In genomic region chr17:57762375-57762916, GRCh38 we compare ENCODE assay signal across 26 cellular contexts. TPM values are rescaled to one million over a fixed set of nuclear protein-coding genes. Genes with fewer than 3 reads are reported as not detected.
DNase-seq lines count a peak whose midpoint lies in the region.
"Had no signal": no experiment of that assay in that cellular context is flagged by ENCODE, and none has a peak within 500 bp of the region (broad histone marks: within the 10 kb centered on the region; RNA-seq: fewer than 3 reads in every experiment).

No MANE protein-coding gene starts in this region.

- DNase-seq in NCI-H1417 (lab: John Stamatoyannopoulos, UW) (peak in 2 of 3 experiments; percentile 24 to 61), NCI-H1417 treated with DMSO at 0.1 percent for 48 hours (lab: John Stamatoyannopoulos, UW) (no peak), NCI-H748 treated with DMSO at 0.1 percent for 48 hours (lab: John Stamatoyannopoulos, UW) (peak; percentile 21), retina (peak; percentile 85), mucosa of gallbladder (ENCODE audit: low spot score) (no peak)
- DNase-seq in activated CD4-positive, alpha-beta T cell treated with anti-CD3 and anti-CD28 coated beads, Interleukin-2, amount 50 U/mL, for 48 hours: no peak
- no peak for DNase-seq in activated naive CD4-positive, alpha-beta T cell treated with Interleukin-2 at 50 U/mL for 16 hours
- DNase-seq: activated CD4-positive, alpha-beta memory T cell treated with anti-CD3 and anti-CD28 coated beads, Interleukin-2, amount 10 ng/mL, durations not matched to agents 7 days and 5 days; activated effector memory CD4-positive, alpha-beta T cell treated with Interleukin-2 at 50 U/mL for 16 hours; activated naive CD8-positive, alpha-beta T cell treated with anti-CD3 and anti-CD28 coated beads, Interleukin-2, amount 50 U/mL, for 24 hours; brain microvascular endothelial cell; CD4-positive, alpha-beta memory T cell; NCI-H2029 treated with DMSO at 0.1 percent for 48 hours; stimulated activated CD4-positive, alpha-beta T cell treated with anti-CD3 and anti-CD28 coated beads, Interleukin-1b, Interleukin-23, amount 100 ng/mL, for 48 hours; stimulated activated naive B cell treated with anti-CD40 and anti-IgM and Interleukin-4, amounts not matched to agents 10 μg/mL and 1 μg/mL and 100 μg/mL, for 72 hours; T1000 had no signal

- H3K4me1 ChIP-seq in iPS-15b (ENCODE audit: control insufficient read depth, insufficient read depth, low read length): peaks cover 7% of the 10 kb centered on the region

- no peak overlapping the region for H3K9ac ChIP-seq in iPS-15b (ENCODE audit: low read depth, low read length)

- no peaks in the 10 kb centered on the region for H3K27me3 ChIP-seq in iPS-15b (ENCODE audit: control insufficient read depth, insufficient read depth, low read length)
- H3K27me3 ChIP-seq: brain microvascular endothelial cell had no signal

- peak overlapping the region; percentile 32 for H3K4me3 ChIP-seq in iPS-15b (ENCODE audit: low read depth, low read length)
- H3K4me3 ChIP-seq: HAP-1 had no signal

- no peaks in the 10 kb centered on the region for H3K36me3 ChIP-seq in iPS-15b (ENCODE audit: control insufficient read depth, insufficient read depth, low read length)
- H3K36me3 ChIP-seq: brain microvascular endothelial cell, HAP-1 had no signal

- no peaks in the 10 kb centered on the region for H3K9me3 ChIP-seq in iPS-15b (ENCODE audit: control insufficient read depth, insufficient read depth, low read length)
- H3K9me3 ChIP-seq: HAP-1 had no signal

RNA-seq across cellular contexts. Expression of gene CCDC182, which starts 17.3 kb away (rescaled TPM):
- total RNA-seq in mucosa of gallbladder: not detected
- total RNA-seq: activated CD4-positive, alpha-beta memory T cell treated with anti-CD3 and anti-CD28 coated beads, Interleukin-2, amount 10 ng/mL, durations not matched to agents 7 days and 5 days; CD4-positive, alpha-beta memory T cell; fibroblast of lung; glomerular endothelial cell; left lobe of liver; mesothelial cell of epicardium; natural killer cell treated with Interleukin-12 subunit alpha and Interleukin-12 subunit beta and Interleukin-15 and Interleukin-18, amount 100 ng/mL, for 72 hours; posterior vena cava; skeletal muscle tissue; temporal lobe had no signal

Comparison
In these comparisons a context has a peak if more than half of its experiments do, and no peak if none do; other contexts are left out.
1. DNase-seq: peak in NCI-H1417 (2 of 3), NCI-H748 treated with DMSO at 0.1 percent for 48 hours (single experiment) and retina (single experiment); none in NCI-H1417 treated with DMSO at 0.1 percent for 48 hours (single experiment), activated CD4-positive, alpha-beta T cell treated with anti-CD3 and anti-CD28 coated beads, Interleukin-2, amount 50 U/mL, for 48 hours (0 of 2), activated naive CD4-positive, alpha-beta T cell treated with Interleukin-2 at 50 U/mL for 16 hours (single experiment) and mucosa of gallbladder (single experiment).